In the genomic region with DNA sequence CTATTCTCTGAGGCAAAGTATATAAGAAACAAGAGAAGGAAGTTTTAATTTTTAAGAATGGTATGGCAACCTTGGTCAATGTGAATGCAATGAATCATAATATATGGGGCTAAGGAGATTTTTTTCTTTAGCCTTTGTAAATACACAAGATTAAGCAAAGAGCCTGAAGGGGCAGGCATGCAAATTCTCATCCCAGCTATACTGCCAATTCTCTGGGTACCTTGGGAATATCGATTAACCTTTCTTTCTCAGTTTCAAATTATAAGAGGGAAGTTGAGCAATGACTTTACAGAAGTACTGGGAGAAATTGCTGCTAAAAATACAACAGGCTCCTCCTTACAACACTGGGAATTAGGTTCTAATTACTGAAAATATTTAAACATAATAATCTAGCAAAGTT, we compare ENCODE assay signal across 25 cellular contexts.
"Had no signal": no experiment of that assay in that cellular context is flagged by ENCODE, and none has a peak within 500 bp of the region (broad histone marks: within the 10 kb centered on the region; RNA-seq: fewer than 3 reads in every experiment).

No MANE protein-coding gene starts in this region.

- H3K9me3 ChIP-seq: SJCRH30 had no signal

- H3K4me2 ChIP-seq: PC-9 had no signal

- H3K27me3 ChIP-seq: SJCRH30 had no signal

- H3K4me3 ChIP-seq: PC-9, SJCRH30, SK-N-MC had no signal

- H3K27ac ChIP-seq: PC-9, RWPE1, SJCRH30, SK-N-MC had no signal

- DNase-seq: Karpas-422, KG1, MM.1S, MV-4-11, NCI-H1092, NCI-H1417 treated with DMSO at 0.1 percent for 48 hours, NCI-H1694 treated with DMSO at 0.1 percent for 48 hours, NCI-H187 treated with DMSO at 0.1 percent for 48 hours, NCI-H2029, NCI-H2081, NCI-H2227 treated with DMSO at 0.1 percent for 48 hours, NCI-H345, NCI-H446, NCI-H510A treated with DMSO at 0.1 percent for 48 hours, NCI-H526 treated with DMSO at 0.1 percent for 48 hours, NCI-H774, PC-9, SHP77, SIG-M5, SJCRH30 had no signal

- H2AFZ ChIP-seq: PC-9 had no signal

- ATAC-seq: Panc1, Right ventricle myocardium inferior, SK-N-SH treated with all-trans-retinoic acid at 6 μM for 48 hours had no signal
